ENCODE assay signal across 17 cellular contexts in the genomic region with DNA sequence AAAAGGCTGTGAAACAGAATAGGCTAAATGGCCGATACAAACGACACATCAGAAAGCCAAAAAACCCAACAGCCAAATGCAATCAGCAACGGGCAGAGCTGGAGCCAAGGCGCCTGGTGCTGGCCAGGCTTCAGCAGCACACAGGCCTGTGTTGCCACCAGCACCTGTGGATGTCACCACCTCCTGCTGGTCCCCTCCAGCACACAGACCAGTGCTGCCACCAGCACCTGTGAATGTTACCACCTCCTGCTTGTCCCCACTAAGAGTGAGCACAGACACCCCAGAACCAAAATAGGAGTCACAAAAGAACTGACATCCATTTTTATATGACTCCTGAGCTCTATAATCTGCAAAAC. TPM values are rescaled to one million over a fixed set of nuclear protein-coding genes. Genes with fewer than 3 reads are reported as not detected.
A peak's percentile ranks its signal among the peaks of the same experiment; 100 is the strongest.
DNase-seq lines count a peak whose midpoint lies in the region; FAIRE-seq and TF ChIP-seq lines count a peak whose summit lies in the region.
"Had no signal": no experiment of that assay in that cellular context is flagged by ENCODE, and none has a peak within 500 bp of the region (broad histone marks: within the 10 kb centered on the region; RNA-seq: fewer than 3 reads in every experiment).

No MANE protein-coding gene starts in this region.

- H2BK5ac ChIP-seq in H9 (ENCODE audit: insufficient read length, low read length): no peak overlapping the region

- no peak overlapping the region for H3K9ac ChIP-seq in H9 (ENCODE audit: extremely low read depth, insufficient read length, low read length)
- H3K9ac ChIP-seq in liver (ENCODE audit: low read depth in 1 of 2, low read length in 2 of 2): no peak overlapping the region
- H3K9ac ChIP-seq in stomach smooth muscle (ENCODE audit: low read length in 2 of 2): peak overlapping the region; percentile 64 to 69

- H2BK20ac ChIP-seq in H9 (ENCODE audit: low read depth, low read length, poor library complexity, severe bottlenecking): no peak overlapping the region

- H2BK12ac ChIP-seq in H9 (ENCODE audit: insufficient read length, low read depth, low read length): no peak overlapping the region

- WGBS in H9 (ENCODE audit: extremely low coverage, insufficient read length, low lambda C conversion rate): no CpG with 5 or more reads among the region's 4 CpGs
- WGBS in liver: 34% methylated on average over 4 of the region's 4 CpGs

- no peak overlapping the region for H2AFZ ChIP-seq in H9 (ENCODE audit: low read length)

- H3K79me2 ChIP-seq in H9 (ENCODE audit: insufficient read depth, low read length): no peaks in the 10 kb centered on the region; the same call in 1 of the 2 replicates

- no peak overlapping the region for H3K4ac ChIP-seq in H9 (ENCODE audit: low read depth, low read length)

- DNase-seq in H9 (no peak), coronary artery (ENCODE audit: low spot score) (no peak), frontal cortex (ENCODE audit: low spot score in 2 of 2) (no peak), endothelial cell (ENCODE audit: low spot score) (no peak), KG1 (lab: John Stamatoyannopoulos, UW) (no peak), HCEC 1CT (no peak)
- DNase-seq: activated CD4-positive, alpha-beta memory T cell treated with anti-CD3 and anti-CD28 coated beads for 36 hours; dermis blood vessel endothelial cell; GF-D8; IMR-90; MV-4-11; NCI-H774; stimulated activated CD4-positive, alpha-beta T cell treated with anti-CD3 and anti-CD28 coated beads, Interleukin-4, amount 100 ng/mL, for 24 hours had no signal

- H3K27me3 Mint-ChIP-seq in H9 (ENCODE audit: low read depth) (no peaks in the 10 kb centered on the region), endothelial cell (ENCODE audit: unreplicated experiment) (peaks cover 7% of the 10 kb centered on the region)
- H3K27me3 Mint-ChIP-seq: activated CD4-positive, alpha-beta memory T cell treated with anti-CD3 and anti-CD28 coated beads for 36 hours; natural killer cell treated with Interleukin-12 subunit alpha and Interleukin-12 subunit beta and Interleukin-15 and Interleukin-18, amount 100 ng/mL, for 72 hours had no signal

- H3K4me3 Mint-ChIP-seq in H9 (no peak overlapping the region), endothelial cell (ENCODE audit: unreplicated experiment) (no peak overlapping the region)
- H3K4me3 Mint-ChIP-seq: activated CD4-positive, alpha-beta memory T cell treated with anti-CD3 and anti-CD28 coated beads for 36 hours; natural killer cell treated with Interleukin-12 subunit alpha and Interleukin-12 subunit beta and Interleukin-15 and Interleukin-18, amount 100 ng/mL, for 72 hours had no signal

- H2BK15ac ChIP-seq in H9 (ENCODE audit: low read depth, low read length): no peak overlapping the region

- H3K14ac ChIP-seq in H9 (ENCODE audit: insufficient read depth, low read length): no peak overlapping the region

- H3K79me1 ChIP-seq in H9 (ENCODE audit: insufficient read depth, low read depth, low read length, poor library complexity, severe bottlenecking): peaks cover 3% of the 10 kb centered on the region

- no peak overlapping the region for H3T11ph ChIP-seq in H9 (ENCODE audit: low read length)

- H2BK120ac ChIP-seq in H9 (ENCODE audit: low read depth, low read length, poor library complexity, severe bottlenecking): no peak overlapping the region

- no peak overlapping the region for H4K91ac ChIP-seq in H9 (ENCODE audit: insufficient read length, low read depth, low read length)

- no peak overlapping the region for H4K5ac ChIP-seq in H9 (ENCODE audit: insufficient read length, low read depth, low read length)

- TF ChIP-seq CTCF in H9 (conservative IDR thresholded peaks at IDR 0.05) (no peak), coronary artery (IDR thresholded peaks at IDR 0.05) (no peak), liver (IDR thresholded peaks at IDR 0.05; ENCODE audit: low read depth, low read length, missing input control) (no peak), endothelial cell (IDR thresholded peaks at IDR 0.05; ENCODE audit: unreplicated experiment) (no peak)

- no peak overlapping the region for H3K56ac ChIP-seq in H9 (ENCODE audit: insufficient read length, low read depth, low read length)

- no peak for FAIRE-seq in frontal cortex (lab: Jason Lieb, UNC)
- FAIRE-seq: RCC 7860 had no signal

- H2AK5ac ChIP-seq in H9 (ENCODE audit: insufficient read length, low read length): no peak overlapping the region

- H3K36me3 ChIP-seq in liver (ENCODE audit: control insufficient read depth in 4 of 4, insufficient read depth in 3 of 4, low read depth in 1 of 4, low read length in 3 of 4): no peaks in the 10 kb centered on the region
- H3K36me3 ChIP-seq in stomach smooth muscle (ENCODE audit: control insufficient read depth in 2 of 2, insufficient read depth in 2 of 2, low read length in 2 of 2): no peaks in the 10 kb centered on the region

- H4K20me1 ChIP-seq in H9 (ENCODE audit: control insufficient read depth, insufficient read depth, insufficient read length): no peaks in the 10 kb centered on the region

- H3K4me3 ChIP-seq in coronary artery: no peak overlapping the region
- no peak overlapping the region for H3K4me3 ChIP-seq in liver (ENCODE audit: low read depth in 1 of 3, low read length in 3 of 3)
- peak overlapping the region; percentile 26 to 50 for H3K4me3 ChIP-seq in stomach smooth muscle (ENCODE audit: low read length in 2 of 2)

- no peaks in the 10 kb centered on the region for H3K36me3 Mint-ChIP-seq in H9 (ENCODE audit: insufficient read depth in 1 of 3, low read depth in 3 of 3)
- peaks cover 11% of the 10 kb centered on the region for H3K36me3 Mint-ChIP-seq in endothelial cell (ENCODE audit: low read depth, unreplicated experiment)
- H3K36me3 Mint-ChIP-seq: activated CD4-positive, alpha-beta memory T cell treated with anti-CD3 and anti-CD28 coated beads for 36 hours; natural killer cell treated with Interleukin-12 subunit alpha and Interleukin-12 subunit beta and Interleukin-15 and Interleukin-18, amount 100 ng/mL, for 72 hours had no signal

- H3K4me1 ChIP-seq in H9 (ENCODE audit: insufficient read depth, low read length) (peaks cover 11% of the 10 kb centered on the region), liver (ENCODE audit: control insufficient read depth in 4 of 4, insufficient read depth in 4 of 4, low read length in 3 of 4) (peaks cover 8 to 43% (median 26%) of the 10 kb centered on the region in 4 donors), stomach smooth muscle (ENCODE audit: control insufficient read depth, insufficient read depth, low read length) (peaks cover 82% of the 10 kb centered on the region)

- H3K4me2 ChIP-seq in H9 (ENCODE audit: insufficient read depth, insufficient read length, low read length): no peak overlapping the region

- H3K9me3 ChIP-seq in H9 (ENCODE audit: control insufficient read depth, low read depth, low read length) (no peaks in the 10 kb centered on the region), liver (ENCODE audit: control insufficient read depth in 4 of 4, low read length in 3 of 4) (no peaks in the 10 kb centered on the region), stomach smooth muscle (ENCODE audit: control insufficient read depth in 2 of 2, low read length in 2 of 2) (no peaks in the 10 kb centered on the region)

- H4K8ac ChIP-seq in H9 (replicated peaks; ENCODE audit: insufficient read length, low read depth, low read length): no peak overlapping the region

- H3K23ac ChIP-seq in H9 (ENCODE audit: insufficient read length, low read depth, low read length): no peak overlapping the region

- H3K27ac Mint-ChIP-seq in H9: peak overlapping the region in 2 of 3 experiments; percentile 12 to 79; a peak in 3 of 7 replicates
- H3K27ac Mint-ChIP-seq in endothelial cell (ENCODE audit: unreplicated experiment): no peak overlapping the region
- H3K27ac Mint-ChIP-seq: activated CD4-positive, alpha-beta memory T cell treated with anti-CD3 and anti-CD28 coated beads for 36 hours; natural killer cell treated with Interleukin-12 subunit alpha and Interleukin-12 subunit beta and Interleukin-15 and Interleukin-18, amount 100 ng/mL, for 72 hours had no signal

- H3K27ac ChIP-seq in H9 (ENCODE audit: insufficient read length, low read depth, low read length): no peak overlapping the region
- H3K27ac ChIP-seq in coronary artery: peak overlapping the region; percentile 78 to 94
- H3K27ac ChIP-seq in liver (ENCODE audit: low read depth in 1 of 2, low read length in 2 of 2): peak overlapping the region; percentile 32 to 44
- H3K27ac ChIP-seq in stomach smooth muscle (ENCODE audit: low read length): peak overlapping the region; percentile 95

- no peak overlapping the region for H3K18ac ChIP-seq in H9 (ENCODE audit: insufficient read length, low read depth, low read length)

- no peaks in the 10 kb centered on the region for H3K27me3 ChIP-seq in H9 (ENCODE audit: insufficient read depth, low read length)
- no peaks in the 10 kb centered on the region for H3K27me3 ChIP-seq in liver (ENCODE audit: control insufficient read depth in 4 of 4, insufficient read depth in 4 of 4, low read length in 3 of 4)
- H3K27me3 ChIP-seq in stomach smooth muscle (ENCODE audit: control insufficient read depth in 1 of 2, insufficient read depth in 2 of 2, low read length in 2 of 2): no peaks in the 10 kb centered on the region

- no peaks in the 10 kb centered on the region for H3K23me2 ChIP-seq in H9 (ENCODE audit: insufficient read length, low read depth, low read length, poor library complexity, severe bottlenecking)

- TF ChIP-seq RAD21 in liver (IDR thresholded peaks at IDR 0.05): peak; percentile 44 to 65

- H3K9me3 Mint-ChIP-seq in H9 (no peaks in the 10 kb centered on the region), endothelial cell (ENCODE audit: unreplicated experiment) (no peaks in the 10 kb centered on the region)
- H3K9me3 Mint-ChIP-seq: activated CD4-positive, alpha-beta memory T cell treated with anti-CD3 and anti-CD28 coated beads for 36 hours; natural killer cell treated with Interleukin-12 subunit alpha and Interleukin-12 subunit beta and Interleukin-15 and Interleukin-18, amount 100 ng/mL, for 72 hours had no signal

- H3K4me1 Mint-ChIP-seq in H9 (peaks cover 29 to 30% of the 10 kb centered on the region in 2 experiments), endothelial cell (ENCODE audit: unreplicated experiment) (peaks cover 66% of the 10 kb centered on the region)

TF ChIP-seq in liver, 16 proteins besides CTCF, POLR2A, EP300 and RAD21 (continues in another document):
- TF ChIP-seq EGR1 (IDR thresholded peaks at IDR 0.05; ENCODE audit: low read depth in 2 of 2): no peak
- TF ChIP-seq, protein P1, sequence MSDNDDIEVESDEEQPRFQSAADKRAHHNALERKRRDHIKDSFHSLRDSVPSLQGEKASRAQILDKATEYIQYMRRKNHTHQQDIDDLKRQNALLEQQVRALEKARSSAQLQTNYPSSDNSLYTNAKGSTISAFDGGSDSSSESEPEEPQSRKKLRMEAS (IDR thresholded peaks at IDR 0.05): peak; percentile 20

RNA-seq across cellular contexts. Expression of a gene that starts 42.1 kb away (rescaled TPM):
- total RNA-seq in H9 (2021) (21.5 and 24.3 TPM in 2 replicates), liver (10 to 100 TPM; 33.2 to 71.3 TPM), frontal cortex (90.5 TPM), endothelial cell (ENCODE audit: unreplicated experiment) (103 TPM)
- 10 to 100 TPM; 38.3 to 49.9 TPM for polyA plus RNA-seq in liver

Comparison
In these comparisons a context has a peak if more than half of its experiments do, and no peak if none do; other contexts are left out.
1. H3K9ac ChIP-seq: peak in stomach smooth muscle (2 of 2); none in H9 (single experiment) and liver (0 of 2).
2. H3K4me3 ChIP-seq: peak in stomach smooth muscle (2 of 2); none in coronary artery (single experiment) and liver (0 of 3).